Comparison of ENCODE assay signal across 17 cellular contexts in genomic region chr12:96091833-96092232, GRCh38. TPM values are rescaled to one million over a fixed set of nuclear protein-coding genes. Genes with fewer than 3 reads are reported as not detected.
DNase-seq lines count a peak whose midpoint lies in the region; FAIRE-seq and TF ChIP-seq lines count a peak whose summit lies in the region.
"Had no signal": no experiment of that assay in that cellular context is flagged by ENCODE, and none has a peak within 500 bp of the region (broad histone marks: within the 10 kb centered on the region; RNA-seq: fewer than 3 reads in every experiment).

No MANE protein-coding gene starts in this region.

- no peaks in the 10 kb centered on the region for H3K4me1 ChIP-seq in OCI-LY1 (ENCODE audit: insufficient read depth, low read length, severe bottlenecking)
- peaks cover 0 to 8% (median 3%) of the 10 kb centered on the region in 4 experiments; a peak in 4 of 7 replicates for H3K4me1 ChIP-seq in H1 (replicated peaks in 1 of 4; ENCODE audit: control insufficient read depth in 3 of 4, insufficient read depth in 4 of 4, low read length in 3 of 4)
- peaks cover 0 to 3% of the 10 kb centered on the region in 2 donors for H3K4me1 ChIP-seq in neuronal stem cell (ENCODE audit: control insufficient read depth in 2 of 2, insufficient read depth in 1 of 2, low read depth in 1 of 2, low read length in 2 of 2)
- H3K4me1 ChIP-seq: right atrium auricular region had no signal

- peak; percentile 51 to 55 for TF ChIP-seq RAD21 in H1 (IDR thresholded peaks at IDR 0.05 in 1 of 2, conservative IDR thresholded peaks at IDR 0.05 in 1 of 2; ENCODE audit: low read depth in 2 of 2, low read length in 2 of 2)

- no peak overlapping the region for H4K5ac ChIP-seq in H1 (ENCODE audit: insufficient read length, low read depth, low read length)

- H2BK12ac ChIP-seq in H1 (ENCODE audit: low read depth, low read length) (no peak overlapping the region), neuronal stem cell (ENCODE audit: low read length) (no peak overlapping the region)

- H3K18ac ChIP-seq in H1 (ENCODE audit: extremely low read depth, low read length) (no peak overlapping the region), neuronal stem cell (ENCODE audit: low read length) (no peak overlapping the region)

- H4K20me1 ChIP-seq in OCI-LY1 (ENCODE audit: insufficient read depth, low read length) (no peaks in the 10 kb centered on the region), H1 (replicated peaks in 1 of 2; ENCODE audit: control insufficient read depth in 1 of 2, insufficient read depth in 2 of 2, low read length in 2 of 2) (no peaks in the 10 kb centered on the region)

- H4K91ac ChIP-seq in H1 (replicated peaks; ENCODE audit: insufficient read length, low read length) (no peak overlapping the region), neuronal stem cell (ENCODE audit: low read depth, low read length, poor library complexity) (no peak overlapping the region)

- TF ChIP-seq EP300 in H1 (IDR thresholded peaks at IDR 0.05; ENCODE audit: borderline replicate concordance in 1 of 2, low read depth in 2 of 2, low read length in 2 of 2): no peak

- no peak overlapping the region for H2AFZ ChIP-seq in OCI-LY1 (ENCODE audit: low read length)
- H2AFZ ChIP-seq in H1 (ENCODE audit: low read length): no peak overlapping the region
- H2AFZ ChIP-seq in neuronal stem cell (ENCODE audit: low read length): no peak overlapping the region

- H2BK5ac ChIP-seq in H1 (ENCODE audit: low read depth, low read length): no peak overlapping the region
- no peak overlapping the region for H2BK5ac ChIP-seq in neuronal stem cell (ENCODE audit: low read length)

- peak; percentile 22 for DNase-seq in ACHN
- no peak for DNase-seq in H1 (ENCODE audit: low read depth in 1 of 2, low spot score in 2 of 2)
- no peak for DNase-seq in SKM-1 (lab: John Stamatoyannopoulos, UW; ENCODE audit: unreplicated experiment)
- no peak for DNase-seq in AG20443 (ENCODE audit: low spot score)
- no peak for DNase-seq in neuronal stem cell (ENCODE audit: low spot score)
- no peak for DNase-seq in epidermal melanocyte (ENCODE audit: insufficient read length, low spot score)
- DNase-seq: activated naive CD4-positive, alpha-beta T cell treated with anti-CD3 and anti-CD28 coated beads, Interleukin-2, amount 10 ng/mL, durations not matched to agents 7 days and 5 days; naive thymus-derived CD4-positive, alpha-beta T cell; NCI-H2107; stimulated activated CD4-positive, alpha-beta T cell treated with anti-CD3 and anti-CD28 coated beads, Interleukin-4, amount 100 ng/mL, for 1 hour; upper lobe of left lung had no signal

- no peak overlapping the region for H3K4ac ChIP-seq in H1 (replicated peaks; ENCODE audit: insufficient read length, low read depth, low read length)
- no peak overlapping the region for H3K4ac ChIP-seq in neuronal stem cell (ENCODE audit: low read length)

- H3K4me3 ChIP-seq in OCI-LY1 (ENCODE audit: low read depth, low read length, poor library complexity, severe bottlenecking): no peak overlapping the region
- H3K4me3 ChIP-seq in H1 (ENCODE audit: extremely low read depth in 1 of 4, insufficient read depth in 2 of 4, low read depth in 3 of 4, low read length in 4 of 4): no peak overlapping the region
- no peak overlapping the region for H3K4me3 ChIP-seq in neuronal stem cell (ENCODE audit: low read length in 2 of 2)
- H3K4me3 ChIP-seq: cardiac muscle cell, right atrium auricular region, upper lobe of left lung had no signal

- H3K23me2 ChIP-seq in H1 (ENCODE audit: low read depth, low read length): no peaks in the 10 kb centered on the region

- H3K9me2 ChIP-seq in OCI-LY1 (ENCODE audit: low read depth, low read length): no peaks in the 10 kb centered on the region

- H3K79me2 ChIP-seq in OCI-LY1 (ENCODE audit: insufficient read depth, low read length): no peaks in the 10 kb centered on the region
- no peaks in the 10 kb centered on the region for H3K79me2 ChIP-seq in H1 (ENCODE audit: control insufficient read depth in 1 of 2, insufficient read depth in 2 of 2, low read length in 2 of 2)

- no peak overlapping the region for H3K56ac ChIP-seq in H1 (replicated peaks; ENCODE audit: insufficient read length, low read depth, low read length)

- FAIRE-seq in H1 (lab: Jason Lieb, UNC): no peak
- FAIRE-seq: endothelial cell of umbilical vein, G401.6 had no signal

- H3K27me3 ChIP-seq in OCI-LY1 (ENCODE audit: insufficient read depth, low read length): no peaks in the 10 kb centered on the region; the same call in 1 of the 2 replicates
- H3K27me3 ChIP-seq in H1 (replicated peaks in 1 of 4; ENCODE audit: control insufficient read depth in 3 of 4, extremely low read depth in 1 of 4, insufficient read depth in 3 of 4, low read length in 3 of 4): no peaks in the 10 kb centered on the region
- no peaks in the 10 kb centered on the region for H3K27me3 ChIP-seq in neuronal stem cell (ENCODE audit: control insufficient read depth in 3 of 3, insufficient read depth in 3 of 3, low read depth in 1 of 3, low read length in 3 of 3)
- H3K27me3 ChIP-seq: cardiac muscle cell, right atrium auricular region, upper lobe of left lung had no signal

- in situ Hi-C loops in ACHN (cut with HindIII; ENCODE audit: low pct_ligation_motif_present, low pct_unique_long_range_greater_than_20kb, low sequenced_read_pairs): no loop called here

- no peaks in the 10 kb centered on the region for H3F3A ChIP-seq in OCI-LY1 (ENCODE audit: insufficient read depth, low read length)

- no peak for TF ChIP-seq POLR2A in H1 (IDR thresholded peaks at IDR 0.05; ENCODE audit: control extremely low read depth in 1 of 2, low read depth in 2 of 2, low read length in 2 of 2)

- CTCF ChIA-PET in H1 (lab: Charles Lee; ENCODE audit: partially characterized antibody): interaction anchor here (0.8 to 3.5 kb wide), 14 partner anchors 9 to 173 kb away, joined by 3 to 21 read pairs (median 4); no protein-coding TSS in a partner anchor

- H2BK120ac ChIP-seq in H1 (replicated peaks; ENCODE audit: low read depth, low read length): no peak overlapping the region
- H2BK120ac ChIP-seq in neuronal stem cell (ENCODE audit: low read depth, low read length): no peak overlapping the region

- no peak overlapping the region for H3K4me2 ChIP-seq in OCI-LY1 (ENCODE audit: low read length)
- H3K4me2 ChIP-seq in H1 (ENCODE audit: insufficient read depth in 1 of 2, low read depth in 2 of 2, low read length in 2 of 2): no peak overlapping the region
- no peak overlapping the region for H3K4me2 ChIP-seq in neuronal stem cell (ENCODE audit: insufficient read depth, low read length, poor library complexity, severe bottlenecking)

- H4K8ac ChIP-seq in H1 (ENCODE audit: extremely low read depth, insufficient read depth, low read length): no peak overlapping the region
- H4K8ac ChIP-seq in neuronal stem cell (ENCODE audit: low read depth, low read length): no peak overlapping the region

- WGBS in H1 (ENCODE audit: extremely low coverage in 1 of 2, insufficient coverage in 1 of 2, insufficient read length in 1 of 2, insufficient replicate concordance in 2 of 2, low coverage in 1 of 2, low lambda C conversion rate in 2 of 2, missing lambda C conversion rate in 1 of 2), 2 experiments: 63% methylated on average over 1 of the region's 1 CpG; no CpG with 5 or more reads in 1 of the 2 experiments
- no CpG with 5 or more reads among the region's 1 CpG for WGBS in neuronal stem cell (ENCODE audit: extremely low coverage in 2 of 2, insufficient read length in 2 of 2, insufficient replicate concordance in 1 of 2), 2 donors

- H2BK15ac ChIP-seq in H1 (ENCODE audit: low read length): no peak overlapping the region
- H2BK15ac ChIP-seq in neuronal stem cell (ENCODE audit: low read length): no peak overlapping the region

- H3K9me3 ChIP-seq in OCI-LY1 (ENCODE audit: low read length): no peaks in the 10 kb centered on the region
- H3K9me3 ChIP-seq in H1 (ENCODE audit: insufficient read depth in 2 of 2, low read depth in 1 of 2, low read length in 1 of 2): peaks cover 10 to 11% of the 10 kb centered on the region in 2 experiments; a peak in 3 of 4 replicates
- peaks cover 0 to 2% of the 10 kb centered on the region in 2 donors for H3K9me3 ChIP-seq in neuronal stem cell (replicated peaks in 1 of 2; ENCODE audit: control insufficient read depth in 2 of 2, insufficient read depth in 1 of 2, low read depth in 1 of 2, low read length in 2 of 2)
- H3K9me3 ChIP-seq: right atrium auricular region, upper lobe of left lung had no signal

- H2BK20ac ChIP-seq in H1 (ENCODE audit: low read length): no peak overlapping the region

- TF ChIP-seq CTCF in GM12872 (IDR thresholded peaks at IDR 0.05; ENCODE audit: insufficient read depth, low read depth, low read length): peak; percentile 23; the same call in 1 of the 3 replicates
- TF ChIP-seq CTCF in OCI-LY1 (IDR thresholded peaks at IDR 0.05; ENCODE audit: low read length): peak; percentile 33; the same call in 1 of the 2 replicates
- peak; percentile 45 to 68 (median 66) for TF ChIP-seq CTCF in H1 (IDR thresholded peaks at IDR 0.05; ENCODE audit: control extremely low read depth in 1 of 3, insufficient read depth in 1 of 3, low read depth in 1 of 3, low read length in 3 of 3)

- no peak overlapping the region for H3K14ac ChIP-seq in H1 (ENCODE audit: insufficient read length)
- no peak overlapping the region for H3K14ac ChIP-seq in neuronal stem cell (ENCODE audit: low read length)

- POLR2A ChIA-PET in H1 (lab: Charles Lee; ENCODE audit: partially characterized antibody): no interaction called here

- H3K27ac ChIP-seq in OCI-LY1 (ENCODE audit: low read depth, low read length, poor library complexity, severe bottlenecking) (no peak overlapping the region), H1 (ENCODE audit: low read depth, low read length) (no peak overlapping the region), neuronal stem cell (replicated peaks; ENCODE audit: low read length) (no peak overlapping the region)
- H3K27ac ChIP-seq: cardiac muscle cell, right atrium auricular region, upper lobe of left lung had no signal

- H2AK5ac ChIP-seq in H1 (ENCODE audit: low read depth, low read length): no peak overlapping the region
- no peak overlapping the region for H2AK5ac ChIP-seq in neuronal stem cell (ENCODE audit: low read depth, low read length)

- H3K79me1 ChIP-seq in H1 (ENCODE audit: low read depth, low read length): no peaks in the 10 kb centered on the region; the same call in 1 of the 2 replicates
- no peaks in the 10 kb centered on the region for H3K79me1 ChIP-seq in neuronal stem cell (ENCODE audit: low read depth, low read length)

- H3K36me3 ChIP-seq in OCI-LY1 (ENCODE audit: insufficient read depth, low read length) (no peaks in the 10 kb centered on the region), H1 (ENCODE audit: control insufficient read depth in 2 of 4, insufficient read depth in 4 of 4, low read length in 3 of 4) (no peaks in the 10 kb centered on the region), neuronal stem cell (replicated peaks in 1 of 2; ENCODE audit: control insufficient read depth in 2 of 2, insufficient read depth in 2 of 2, low read length in 2 of 2) (no peaks in the 10 kb centered on the region)
- H3K36me3 ChIP-seq: cardiac muscle cell, right atrium auricular region, upper lobe of left lung had no signal

- no peak overlapping the region for H3K23ac ChIP-seq in H1 (ENCODE audit: insufficient read length)
- H3K23ac ChIP-seq in neuronal stem cell (ENCODE audit: low read depth, low read length, poor library complexity): no peak overlapping the region

- H3K9ac ChIP-seq in OCI-LY1 (ENCODE audit: low read length) (no peak overlapping the region), H1 (replicated peaks in 1 of 4; ENCODE audit: extremely low read depth in 1 of 4, low read depth in 3 of 4, low read length in 3 of 4) (no peak overlapping the region), neuronal stem cell (ENCODE audit: low read depth, low read length, poor library complexity) (no peak overlapping the region)

RNA-seq across cellular contexts. Expression of gene LTA4H, which starts 56.4 kb away (rescaled TPM):
- total RNA-seq in H1 (2021; fragmentation: NEBNext Ultra II Directional; extraction: Animal tissue kit (Norgen Biotek cat#: 25700)): 161 and 167 TPM in 2 replicates
- 77.8 and 106 TPM in 2 replicates for polyA plus RNA-seq in H1 (2011; rRNA removed)
- polyA plus RNA-seq in H1 (2011; cell fraction: cytosol; rRNA removed): 161 TPM
- polyA plus RNA-seq in H1 (2011; cell fraction: nucleus; rRNA removed): 89.3 TPM
- 135 to 179 TPM (median 147 TPM) in 4 replicates for polyA plus RNA-seq in H1 (2012, experiment 1 of 2)
- 27.7 TPM for polyA plus RNA-seq in H1 (2012, experiment 2 of 2)
- 172 TPM for polyA plus RNA-seq in H1 (2013, experiment 1 of 2)
- polyA plus RNA-seq in H1 (2013, experiment 2 of 2): 166 TPM
- 110 and 126 TPM in 2 replicates for polyA minus RNA-seq in H1 (2011; rRNA and poly(A)+ RNA removed)
- 68.2 TPM for polyA minus RNA-seq in H1 (2011; cell fraction: cytosol; rRNA and poly(A)+ RNA removed)
- polyA minus RNA-seq in H1 (2011; cell fraction: nucleus; rRNA and poly(A)+ RNA removed): 93.7 TPM
- 195 TPM for polyA plus RNA-seq in neuronal stem cell (2013, experiment 1 of 2)
- 198 TPM for polyA plus RNA-seq in neuronal stem cell (2013, experiment 2 of 2)
